In genomic region chr3:149555941-149556340, GRCh38 we compare ENCODE assay signal across 16 cellular contexts.
A peak's percentile ranks its signal among the peaks of the same experiment; 100 is the strongest.
DNase-seq lines count a peak whose midpoint lies in the region; ATAC-seq and TF ChIP-seq lines count a peak whose summit lies in the region.
"Had no signal": no experiment of that assay in that cellular context is flagged by ENCODE, and none has a peak within 500 bp of the region (broad histone marks: within the 10 kb centered on the region; RNA-seq: fewer than 3 reads in every experiment).

No MANE protein-coding gene starts in this region.

- no peak overlapping the region for H3K4me3 Mint-ChIP-seq in activated CD4-positive, alpha-beta memory T cell treated with anti-CD3 and anti-CD28 coated beads for 36 hours
- H3K4me3 Mint-ChIP-seq: naive thymus-derived CD8-positive, alpha-beta T cell had no signal

- H3K27me3 Mint-ChIP-seq in activated CD4-positive, alpha-beta memory T cell treated with anti-CD3 and anti-CD28 coated beads for 36 hours = peaks cover 7% of the 10 kb centered on the region

- H3K9me3 ChIP-seq in psoas muscle = no peaks in the 10 kb centered on the region

- intact Hi-C loops in Right ventricle myocardium superior (cut with DNase I) = no loop called here
- intact Hi-C loops in psoas muscle (cut with DNase I) = no loop called here
- intact Hi-C loops in activated CD4-positive, alpha-beta memory T cell treated with anti-CD3 and anti-CD28 coated beads for 36 hours (cut with micrococcal nuclease) = no loop called here

- peaks cover 65% of the 10 kb centered on the region for H3K4me1 ChIP-seq in psoas muscle

- no peak overlapping the region for H3K27ac Mint-ChIP-seq in activated CD4-positive, alpha-beta memory T cell treated with anti-CD3 and anti-CD28 coated beads for 36 hours
- H3K27ac Mint-ChIP-seq: naive thymus-derived CD8-positive, alpha-beta T cell had no signal

- H3K27ac ChIP-seq in psoas muscle = peak overlapping the region; percentile 64

- no peaks in the 10 kb centered on the region for H3K36me3 ChIP-seq in psoas muscle (ENCODE audit: insufficient read depth in 1 of 2, low read depth in 1 of 2)

- no peak for TF ChIP-seq CTCF in psoas muscle (IDR thresholded peaks at IDR 0.05)

- ATAC-seq in Right ventricle myocardium superior (ENCODE audit: poor library complexity) (peak; percentile 45), psoas muscle (peak; percentile 31 to 57 (median 44))
- ATAC-seq: naive thymus-derived CD8-positive, alpha-beta T cell had no signal

- no peaks in the 10 kb centered on the region for H3K9me3 Mint-ChIP-seq in activated CD4-positive, alpha-beta memory T cell treated with anti-CD3 and anti-CD28 coated beads for 36 hours
- H3K9me3 Mint-ChIP-seq: naive thymus-derived CD8-positive, alpha-beta T cell had no signal

- no peaks in the 10 kb centered on the region for H3K27me3 ChIP-seq in psoas muscle (ENCODE audit: insufficient read depth in 3 of 3, low read length in 2 of 3)

- DNase-seq in DMS 273 (lab: John Stamatoyannopoulos, UW; ENCODE audit: unreplicated experiment) (peak; percentile 69), amniotic epithelial cell (ENCODE audit: low read depth) (peak; percentile 70), Right ventricle myocardium superior (peak; percentile 68), psoas muscle (peak in 1 of 2 donors; percentile 57), NCI-H345 treated with DMSO at 0.1 percent for 48 hours (lab: John Stamatoyannopoulos, UW; ENCODE audit: unreplicated experiment) (no peak), AG08396 (ENCODE audit: low spot score) (no peak)
- no peak for DNase-seq in activated CD4-positive, alpha-beta T cell treated with anti-CD3 and anti-CD28 coated beads for 4 hours
- DNase-seq in activated CD4-positive, alpha-beta memory T cell treated with anti-CD3 and anti-CD28 coated beads for 36 hours = no peak
- DNase-seq: activated CD4-positive, CD25-positive, alpha-beta regulatory T cell; activated gamma-delta T cell; effector CD4-positive, alpha-beta T cell; GOT3; Karpas-422; naive thymus-derived CD8-positive, alpha-beta T cell; stimulated activated CD4-positive, alpha-beta T cell treated with anti-CD3 and anti-CD28 coated beads, Interleukin-1b, Interleukin-23, amount 100 ng/mL, for 48 hours; stimulated activated naive CD4-positive, alpha-beta T cell treated with Interleukin-2 at 50 U/mL for 16 hours had no signal

- H3K36me3 Mint-ChIP-seq in activated CD4-positive, alpha-beta memory T cell treated with anti-CD3 and anti-CD28 coated beads for 36 hours = no peaks in the 10 kb centered on the region
- H3K36me3 Mint-ChIP-seq: naive thymus-derived CD8-positive, alpha-beta T cell had no signal

- CTCF ChIA-PET in activated CD4-positive, alpha-beta memory T cell treated with anti-CD3 and anti-CD28 coated beads for 36 hours (lab: Charles Lee) = interaction anchor here (1.5 kb wide), 1 partner anchor 49 kb away, joined by 4 read pairs; no protein-coding TSS in a partner anchor

- H3K4me3 ChIP-seq in psoas muscle = no peak overlapping the region

- H3K4me1 Mint-ChIP-seq in activated CD4-positive, alpha-beta memory T cell treated with anti-CD3 and anti-CD28 coated beads for 36 hours (ENCODE audit: low read depth) = no peaks in the 10 kb centered on the region
- H3K4me1 Mint-ChIP-seq: naive thymus-derived CD8-positive, alpha-beta T cell had no signal

- 39 to 54% (median 45%) methylated on average over 2 of the region's 2 CpGs for WGBS in psoas muscle, 3 donors

- POLR2A ChIA-PET in activated CD4-positive, alpha-beta memory T cell treated with anti-CD3 and anti-CD28 coated beads for 36 hours (lab: Charles Lee) = no interaction called here

Comparison
In these comparisons a context has a peak if more than half of its experiments do, and no peak if none do; other contexts are left out.
1. DNase-seq: peak in DMS 273 (single experiment), amniotic epithelial cell (single experiment) and Right ventricle myocardium superior (single experiment); none in NCI-H345 treated with DMSO at 0.1 percent for 48 hours (single experiment), AG08396 (single experiment), activated CD4-positive, alpha-beta T cell treated with anti-CD3 and anti-CD28 coated beads for 4 hours (0 of 2) and activated CD4-positive, alpha-beta memory T cell treated with anti-CD3 and anti-CD28 coated beads for 36 hours (single experiment).